1 cellular context compared by ENCODE assay signal in genomic region chr11:68328374-68329091, GRCh38.
A peak's percentile ranks its signal among the peaks of the same experiment; 100 is the strongest.
TF ChIP-seq lines count a peak whose summit lies in the region.

No MANE protein-coding gene starts in this region.

TF ChIP-seq in HepG2, 621 proteins besides CTCF, POLR2A, EP300 and RAD21 (continued from another document and continues in another):
- TF ChIP-seq ZNF687 (CRISPR knock-in tag; IDR thresholded peaks at IDR 0.05) (peak; percentile 95), JDP2 (CRISPR knock-in tag; IDR thresholded peaks at IDR 0.05; ENCODE audit: borderline replicate concordance) (no peak), ZNF318 (CRISPR knock-in tag; IDR thresholded peaks at IDR 0.05) (no peak), GPN1 (CRISPR knock-in tag; IDR thresholded peaks at IDR 0.05; ENCODE audit: borderline replicate concordance) (no peak), ZFP90 (CRISPR knock-in tag; IDR thresholded peaks at IDR 0.05; ENCODE audit: borderline replicate concordance) (no peak), RXRB (CRISPR knock-in tag; IDR thresholded peaks at IDR 0.05; ENCODE audit: borderline replicate concordance) (peak; percentile 67; the same call in 1 of the 2 replicates), TP53 (CRISPR knock-in tag; conservative IDR thresholded peaks at IDR 0.05) (0 out of 2 replicates have a peak, but pooled peaks have one; percentile 30), CCDC6 (CRISPR knock-in tag; IDR thresholded peaks at IDR 0.05) (no peak), BHLHE40 (IDR thresholded peaks at IDR 0.05; ENCODE audit: low read length) (no peak), ZNF878 (CRISPR knock-in tag; IDR thresholded peaks at IDR 0.05) (no peak), ZNF451 (CRISPR knock-in tag; IDR thresholded peaks at IDR 0.05) (no peak), ZNF101 (CRISPR knock-in tag; IDR thresholded peaks at IDR 0.05; ENCODE audit: borderline replicate concordance, low read depth) (no peak), MYC (CRISPR knock-in tag; IDR thresholded peaks at IDR 0.05; ENCODE audit: borderline replicate concordance) (peak; percentile 88), RFXAP (CRISPR knock-in tag; IDR thresholded peaks at IDR 0.05; ENCODE audit: borderline replicate concordance) (no peak), IKZF1 (IDR thresholded peaks at IDR 0.05) (no peak), ZNF224 (CRISPR knock-in tag; IDR thresholded peaks at IDR 0.05) (0 out of 2 replicates have a peak, but pooled peaks have one; percentile 52), MAF1 (CRISPR knock-in tag; IDR thresholded peaks at IDR 0.05; ENCODE audit: borderline replicate concordance) (no peak), NFIC (IDR thresholded peaks at IDR 0.05; ENCODE audit: low read length) (no peak), IRF1 (CRISPR knock-in tag; IDR thresholded peaks at IDR 0.05; ENCODE audit: low read depth) (no peak), HNF4A (CRISPR knock-in tag; IDR thresholded peaks at IDR 0.05) (peak; percentile 58), ZNF383 (CRISPR knock-in tag; IDR thresholded peaks at IDR 0.05; ENCODE audit: borderline replicate concordance) (no peak), SMAD9 (CRISPR knock-in tag; IDR thresholded peaks at IDR 0.05) (no peak), SYNCRIP (IDR thresholded peaks at IDR 0.05; ENCODE audit: insufficient read depth, low read depth, low read length) (no peak), ZKSCAN5 (CRISPR knock-in tag; IDR thresholded peaks at IDR 0.05) (no peak), ZFP36 (IDR thresholded peaks at IDR 0.05; ENCODE audit: borderline replicate concordance, low read depth, low read length, partially characterized antibody) (no peak), RBAK (CRISPR knock-in tag; IDR thresholded peaks at IDR 0.05) (no peak), SP4 (CRISPR knock-in tag; IDR thresholded peaks at IDR 0.05) (peak; percentile 35; the same call in 1 of the 2 replicates), MIER2 (CRISPR knock-in tag; IDR thresholded peaks at IDR 0.05) (no peak), ZNF432 (CRISPR knock-in tag; IDR thresholded peaks at IDR 0.05; ENCODE audit: borderline replicate concordance) (no peak), ZNF235 (CRISPR knock-in tag; IDR thresholded peaks at IDR 0.05; ENCODE audit: borderline replicate concordance) (no peak), TAF1 (CRISPR knock-in tag; IDR thresholded peaks at IDR 0.05) (no peak), CEBPG (CRISPR knock-in tag; IDR thresholded peaks at IDR 0.05) (0 out of 2 replicates have a peak, but pooled peaks have one; percentile 2), ATF7 (IDR thresholded peaks at IDR 0.05) (no peak), ATF7 (CRISPR knock-in tag; IDR thresholded peaks at IDR 0.05) (no peak), ZNF572 (CRISPR knock-in tag; IDR thresholded peaks at IDR 0.05) (no peak), DMAP1 (CRISPR knock-in tag; IDR thresholded peaks at IDR 0.05) (no peak), ZNF20 (CRISPR knock-in tag; IDR thresholded peaks at IDR 0.05) (no peak), MTA3 (CRISPR knock-in tag; IDR thresholded peaks at IDR 0.05) (no peak), U2AF2 (IDR thresholded peaks at IDR 0.05; ENCODE audit: low read depth, low read length) (no peak), SRY (CRISPR knock-in tag; IDR thresholded peaks at IDR 0.05) (no peak), ZNF275 (CRISPR knock-in tag; IDR thresholded peaks at IDR 0.05; ENCODE audit: borderline replicate concordance) (no peak), HNF4G (IDR thresholded peaks at IDR 0.05; ENCODE audit: borderline replicate concordance, low read depth, low read length) (peak; percentile 23; the same call in 1 of the 2 replicates), HNF4G (CRISPR knock-in tag; IDR thresholded peaks at IDR 0.05; ENCODE audit: borderline replicate concordance, low read depth) (no peak; the same call in 1 of the 2 replicates), ZNF18 (CRISPR knock-in tag; IDR thresholded peaks at IDR 0.05; ENCODE audit: insufficient replicate concordance) (no peak), ZNF891 (CRISPR knock-in tag; IDR thresholded peaks at IDR 0.05) (0 out of 2 replicates have a peak, but pooled peaks have one; percentile 66), SNAPC2 (CRISPR knock-in tag; IDR thresholded peaks at IDR 0.05) (no peak), EEA1 (CRISPR knock-in tag; IDR thresholded peaks at IDR 0.05; ENCODE audit: borderline replicate concordance) (no peak)
